In genomic region chr1:112317140-112317539, GRCh38 we compare ENCODE assay signal across 1 cellular context.
TF ChIP-seq lines count a peak whose summit lies in the region.

No MANE protein-coding gene starts in this region.

TF ChIP-seq in H1, 55 proteins besides CTCF, POLR2A, EP300 and RAD21 (continued from another document):
- TF ChIP-seq CHD7 (IDR thresholded peaks at IDR 0.05; ENCODE audit: insufficient replicate concordance, low read length), result no peak
